Comparison of ENCODE assay signal across 1 cellular context in the genomic region with DNA sequence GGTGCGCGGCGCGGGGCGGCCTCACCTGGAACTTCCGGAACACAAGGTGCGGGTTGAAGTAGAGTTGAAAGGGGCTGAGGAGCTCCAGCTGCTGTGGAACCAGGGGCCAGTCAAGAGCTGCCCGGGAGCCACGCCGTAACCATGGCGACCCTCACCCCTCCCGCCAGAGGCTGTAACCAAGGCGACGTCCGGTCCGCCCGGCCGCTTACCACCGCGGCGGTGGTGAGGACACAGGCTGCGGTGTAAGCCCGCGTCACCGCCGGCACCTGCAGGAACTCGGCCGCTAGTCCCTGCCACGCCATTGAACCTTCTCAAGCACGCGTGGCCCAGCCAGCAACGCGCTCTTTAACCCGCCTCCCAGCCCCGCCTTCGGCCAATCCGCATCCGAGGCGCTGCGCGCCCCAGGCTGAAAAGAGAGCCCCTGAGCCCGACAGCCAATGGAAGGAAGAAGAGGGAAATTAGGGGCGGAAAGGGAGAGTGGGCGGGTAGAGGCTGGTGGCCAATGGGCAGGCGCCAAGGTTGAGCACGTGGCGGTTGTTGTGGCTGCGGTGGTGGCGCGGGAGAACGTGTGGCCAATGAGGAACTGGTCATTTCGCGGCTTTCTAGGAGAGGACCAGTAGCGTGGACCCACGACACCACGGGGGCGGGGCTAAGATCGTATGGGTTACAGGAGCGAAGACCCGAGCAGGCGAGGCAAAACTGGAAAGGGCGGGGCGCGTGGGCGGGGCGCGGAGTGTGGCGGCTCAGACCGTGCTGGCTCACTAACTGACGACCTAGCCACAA.
TF ChIP-seq lines count a peak whose summit lies in the region.

Gene DERL3, minus strand, starts transcription at position 321 of the 783 bp plus-strand sequence. Its CDS starts 19 bp downstream, at position 302.

TF ChIP-seq in GM12878, 131 proteins besides CTCF, POLR2A, EP300 and RAD21 (continued from another document):
- TF ChIP-seq, protein P1, sequence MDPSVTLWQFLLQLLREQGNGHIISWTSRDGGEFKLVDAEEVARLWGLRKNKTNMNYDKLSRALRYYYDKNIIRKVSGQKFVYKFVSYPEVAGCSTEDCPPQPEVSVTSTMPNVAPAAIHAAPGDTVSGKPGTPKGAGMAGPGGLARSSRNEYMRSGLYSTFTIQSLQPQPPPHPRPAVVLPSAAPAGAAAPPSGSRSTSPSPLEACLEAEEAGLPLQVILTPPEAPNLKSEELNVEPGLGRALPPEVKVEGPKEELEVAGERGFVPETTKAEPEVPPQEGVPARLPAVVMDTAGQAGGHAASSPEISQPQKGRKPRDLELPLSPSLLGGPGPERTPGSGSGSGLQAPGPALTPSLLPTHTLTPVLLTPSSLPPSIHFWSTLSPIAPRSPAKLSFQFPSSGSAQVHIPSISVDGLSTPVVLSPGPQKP (IDR thresholded peaks at IDR 0.05; ENCODE audit: low read depth, low read length): no peak
- TF ChIP-seq SKIL (IDR thresholded peaks at IDR 0.05; ENCODE audit: low read depth, poor library complexity, severe bottlenecking): no peak
- peak; percentile 66; the same call in 1 of the 2 replicates for TF ChIP-seq MLLT1 (IDR thresholded peaks at IDR 0.05)
- TF ChIP-seq, protein P2, sequence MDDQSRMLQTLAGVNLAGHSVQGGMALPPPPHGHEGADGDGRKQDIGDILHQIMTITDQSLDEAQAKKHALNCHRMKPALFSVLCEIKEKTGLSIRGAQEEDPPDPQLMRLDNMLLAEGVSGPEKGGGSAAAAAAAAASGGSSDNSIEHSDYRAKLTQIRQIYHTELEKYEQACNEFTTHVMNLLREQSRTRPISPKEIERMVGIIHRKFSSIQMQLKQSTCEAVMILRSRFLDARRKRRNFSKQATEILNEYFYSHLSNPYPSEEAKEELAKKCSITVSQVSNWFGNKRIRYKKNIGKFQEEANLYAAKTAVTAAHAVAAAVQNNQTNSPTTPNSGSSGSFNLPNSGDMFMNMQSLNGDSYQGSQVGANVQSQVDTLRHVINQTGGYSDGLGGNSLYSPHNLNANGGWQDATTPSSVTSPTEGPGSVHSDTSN (IDR thresholded peaks at IDR 0.05; ENCODE audit: insufficient replicate concordance, low read depth, low read length): no peak
- TF ChIP-seq LARP7 (IDR thresholded peaks at IDR 0.05): peak; percentile 74; the same call in 1 of the 2 replicates
- peak; percentile 95 for TF ChIP-seq MXI1 (IDR thresholded peaks at IDR 0.05; ENCODE audit: low read depth, low read length)
- no peak for TF ChIP-seq SMC3 (IDR thresholded peaks at IDR 0.05; ENCODE audit: borderline replicate concordance, low read length)
- no peak for TF ChIP-seq JUNB (IDR thresholded peaks at IDR 0.05)
- TF ChIP-seq, protein P3, sequence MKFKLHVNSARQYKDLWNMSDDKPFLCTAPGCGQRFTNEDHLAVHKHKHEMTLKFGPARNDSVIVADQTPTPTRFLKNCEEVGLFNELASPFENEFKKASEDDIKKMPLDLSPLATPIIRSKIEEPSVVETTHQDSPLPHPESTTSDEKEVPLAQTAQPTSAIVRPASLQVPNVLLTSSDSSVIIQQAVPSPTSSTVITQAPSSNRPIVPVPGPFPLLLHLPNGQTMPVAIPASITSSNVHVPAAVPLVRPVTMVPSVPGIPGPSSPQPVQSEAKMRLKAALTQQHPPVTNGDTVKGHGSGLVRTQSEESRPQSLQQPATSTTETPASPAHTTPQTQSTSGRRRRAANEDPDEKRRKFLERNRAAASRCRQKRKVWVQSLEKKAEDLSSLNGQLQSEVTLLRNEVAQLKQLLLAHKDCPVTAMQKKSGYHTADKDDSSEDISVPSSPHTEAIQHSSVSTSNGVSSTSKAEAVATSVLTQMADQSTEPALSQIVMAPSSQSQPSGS (IDR thresholded peaks at IDR 0.05; ENCODE audit: low read length): no peak
- no peak for TF ChIP-seq SUPT20H (IDR thresholded peaks at IDR 0.05; ENCODE audit: borderline replicate concordance, control insufficient read depth, low read depth, low read length)
- no peak for TF ChIP-seq ZBTB4 (CRISPR knock-in tag; IDR thresholded peaks at IDR 0.05)
